ENCODE assay signal across 8 cellular contexts in the genomic region with DNA sequence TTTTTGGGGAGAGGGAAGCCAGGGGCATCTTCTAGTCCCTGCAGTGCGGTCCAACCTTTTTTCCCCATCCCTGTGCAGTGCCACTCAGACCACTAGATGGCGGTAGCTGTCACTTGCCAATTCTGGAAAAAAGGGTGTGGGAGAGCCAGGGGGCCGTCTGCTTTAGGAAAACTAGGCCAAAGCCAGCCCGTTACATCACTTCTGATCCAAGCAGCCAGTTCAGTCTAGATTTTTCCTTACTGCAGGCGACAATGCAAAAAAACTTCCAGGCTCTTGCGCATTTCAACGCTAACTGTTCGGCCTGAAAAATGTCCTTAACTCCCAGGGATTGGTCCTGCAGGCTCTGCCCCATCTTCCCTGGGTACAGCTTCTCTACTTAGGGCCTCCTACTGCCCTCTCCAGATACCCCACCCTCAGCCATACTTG.
DNase-seq lines count a peak whose midpoint lies in the region; ATAC-seq and TF ChIP-seq lines count a peak whose summit lies in the region.

No MANE protein-coding gene starts in this region.

- peak; percentile 93 for TF ChIP-seq CTCF in liver (IDR thresholded peaks at IDR 0.05; ENCODE audit: low read depth, low read length, missing input control)

- ATAC-seq in activated CD4-positive, CD25-positive, alpha-beta regulatory T cell treated with anti-CD3 and anti-CD28 coated beads, Interleukin-2, amount 50 U/mL, for 24 hours = no peak
- no peak for ATAC-seq in GM21576 (IDR thresholded peaks at IDR 0.05; ENCODE audit: unreplicated experiment)

- 41% methylated on average over 8 of the region's 8 CpGs for WGBS in liver

- no peaks in the 10 kb centered on the region for H3K36me3 Mint-ChIP-seq in activated CD4-positive, alpha-beta T cell treated with anti-CD3 and anti-CD28 coated beads, Interleukin-2, amount 10 ng/mL, durations not matched to agents 7 days and 5 days (ENCODE audit: low read depth)

- H3K9me3 ChIP-seq in liver (ENCODE audit: control insufficient read depth in 4 of 4, low read length in 3 of 4) = no peaks in the 10 kb centered on the region

- no peaks in the 10 kb centered on the region for H3K4me1 Mint-ChIP-seq in activated CD4-positive, alpha-beta T cell treated with anti-CD3 and anti-CD28 coated beads, Interleukin-2, amount 10 ng/mL, durations not matched to agents 7 days and 5 days

- no peaks in the 10 kb centered on the region for H3K4me1 ChIP-seq in liver (ENCODE audit: control insufficient read depth in 4 of 4, insufficient read depth in 4 of 4, low read length in 3 of 4)

- CTCF ChIA-PET in activated CD4-positive, alpha-beta T cell treated with anti-CD3 and anti-CD28 coated beads, Interleukin-2, amount 10 ng/mL, durations not matched to agents 7 days and 5 days (lab: Charles Lee) = interaction anchor here (1.7 kb wide), 1 partner anchor 373 kb away, joined by 8 read pairs; no protein-coding TSS in a partner anchor

- H3K27me3 Mint-ChIP-seq in activated CD4-positive, alpha-beta T cell treated with anti-CD3 and anti-CD28 coated beads, Interleukin-2, amount 10 ng/mL, durations not matched to agents 7 days and 5 days = peaks cover 38% of the 10 kb centered on the region

- H3K27me3 ChIP-seq in liver (ENCODE audit: control insufficient read depth in 4 of 4, insufficient read depth in 4 of 4, low read length in 3 of 4) = peaks cover 0 to 2% (median 0%) of the 10 kb centered on the region in 4 donors

- DNase-seq in activated CD4-positive, CD25-positive, alpha-beta regulatory T cell treated with anti-CD3 and anti-CD28 coated beads, Interleukin-2, amount 50 U/mL, for 72 hours = peak; percentile 45
- DNase-seq in NCI-H1694 treated with DMSO at 0.1 percent for 48 hours (lab: John Stamatoyannopoulos, UW) = peak; percentile 27
- DNase-seq in activated CD4-positive, alpha-beta T cell treated with anti-CD3 and anti-CD28 coated beads, Interleukin-2, amount 10 ng/mL, durations not matched to agents 7 days and 5 days = peak; percentile 55
- DNase-seq in dermis blood vessel endothelial cell = peak; percentile 66
- DNase-seq in stimulated activated CD4-positive, alpha-beta T cell treated with anti-CD3 and anti-CD28 coated beads, Interleukin-4, amount 100 ng/mL, for 4 hours = peak; percentile 23 to 34

- H3K27ac ChIP-seq in liver (ENCODE audit: low read depth in 1 of 2, low read length in 2 of 2) = no peak overlapping the region

- POLR2A ChIA-PET in activated CD4-positive, alpha-beta T cell treated with anti-CD3 and anti-CD28 coated beads, Interleukin-2, amount 10 ng/mL, durations not matched to agents 7 days and 5 days (lab: Charles Lee) = no interaction called here

- no peak overlapping the region for H3K4me3 Mint-ChIP-seq in activated CD4-positive, alpha-beta T cell treated with anti-CD3 and anti-CD28 coated beads, Interleukin-2, amount 10 ng/mL, durations not matched to agents 7 days and 5 days

- H3K9me3 Mint-ChIP-seq in activated CD4-positive, alpha-beta T cell treated with anti-CD3 and anti-CD28 coated beads, Interleukin-2, amount 10 ng/mL, durations not matched to agents 7 days and 5 days = no peaks in the 10 kb centered on the region

- H3K27ac Mint-ChIP-seq in activated CD4-positive, alpha-beta T cell treated with anti-CD3 and anti-CD28 coated beads, Interleukin-2, amount 10 ng/mL, durations not matched to agents 7 days and 5 days = no peak overlapping the region

- TF ChIP-seq RAD21 in liver (IDR thresholded peaks at IDR 0.05) = peak; percentile 93

- no peak overlapping the region for H3K9ac ChIP-seq in liver (ENCODE audit: low read depth in 1 of 2, low read length in 2 of 2)

- no peak overlapping the region for H3K4me3 ChIP-seq in liver (ENCODE audit: low read depth in 1 of 3, low read length in 3 of 3)

- no peaks in the 10 kb centered on the region for H3K36me3 ChIP-seq in liver (ENCODE audit: control insufficient read depth in 4 of 4, insufficient read depth in 3 of 4, low read depth in 1 of 4, low read length in 3 of 4)

TF ChIP-seq in liver, 16 proteins besides CTCF, POLR2A, EP300 and RAD21:
- TF ChIP-seq, protein P1, sequence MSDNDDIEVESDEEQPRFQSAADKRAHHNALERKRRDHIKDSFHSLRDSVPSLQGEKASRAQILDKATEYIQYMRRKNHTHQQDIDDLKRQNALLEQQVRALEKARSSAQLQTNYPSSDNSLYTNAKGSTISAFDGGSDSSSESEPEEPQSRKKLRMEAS (IDR thresholded peaks at IDR 0.05) = no peak
- TF ChIP-seq, protein P2, sequence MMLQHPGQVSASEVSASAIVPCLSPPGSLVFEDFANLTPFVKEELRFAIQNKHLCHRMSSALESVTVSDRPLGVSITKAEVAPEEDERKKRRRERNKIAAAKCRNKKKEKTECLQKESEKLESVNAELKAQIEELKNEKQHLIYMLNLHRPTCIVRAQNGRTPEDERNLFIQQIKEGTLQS (IDR thresholded peaks at IDR 0.05) = peak; percentile 47
- no peak for TF ChIP-seq SP1 (IDR thresholded peaks at IDR 0.05)
